In genomic region chr5:175534070-175534932, GRCh38 we compare ENCODE assay signal across 7 cellular contexts. TPM values are rescaled to one million over a fixed set of nuclear protein-coding genes. Genes with fewer than 3 reads are reported as not detected.
DNase-seq lines count a peak whose midpoint lies in the region; ATAC-seq and TF ChIP-seq lines count a peak whose summit lies in the region.

No MANE protein-coding gene starts in this region.

- H3K27me3 ChIP-seq in ascending aorta (no peaks in the 10 kb centered on the region), hepatocyte (no peaks in the 10 kb centered on the region), gastrocnemius medialis (no peaks in the 10 kb centered on the region)

- 6% methylated on average over 32 of the region's 32 CpGs for WGBS in hepatocyte (ENCODE audit: low lambda C conversion rate, missing lambda C conversion rate)

- peak overlapping the region; percentile 72 for H3K4me2 ChIP-seq in hepatocyte

- TF ChIP-seq CTCF in ascending aorta (IDR thresholded peaks at IDR 0.05) = peak; percentile 89 to 98 (median 97)
- TF ChIP-seq CTCF in hepatocyte (IDR thresholded peaks at IDR 0.05; ENCODE audit: poor library complexity) = peak; percentile 100
- peak; percentile 83 to 95 (median 87) for TF ChIP-seq CTCF in gastrocnemius medialis (IDR thresholded peaks at IDR 0.05 in 4 of 5, conservative IDR thresholded peaks at IDR 0.05 in 1 of 5)

- no peaks in the 10 kb centered on the region for H3K9me2 ChIP-seq in hepatocyte (replicated peaks; ENCODE audit: insufficient read depth)

- in situ Hi-C loops in gastrocnemius medialis (cut with MboI; ENCODE audit: low sequenced_read_pairs in 4 of 4) = loop anchor here in 3 of 4 donors (10.0 kb wide), 1 partner anchor 180 kb away; no protein-coding TSS in a partner anchor

- H3K4me1 ChIP-seq in ascending aorta = no peaks in the 10 kb centered on the region
- no peaks in the 10 kb centered on the region for H3K4me1 ChIP-seq in hepatocyte (ENCODE audit: insufficient read depth)
- no peaks in the 10 kb centered on the region for H3K4me1 ChIP-seq in gastrocnemius medialis

- DNase-seq in NCI-H2029 (lab: John Stamatoyannopoulos, UW) (peak; percentile 70), T-helper 22 cell (ENCODE audit: low read depth) (peak; percentile 54), ascending aorta (ENCODE audit: low spot score in 2 of 2) (peak; percentile 20 to 83), hepatocyte (ENCODE audit: low spot score) (peak; percentile 94), gastrocnemius medialis (peak; percentile 47 to 52)

- H3K27ac ChIP-seq in ascending aorta = no peak overlapping the region
- H3K27ac ChIP-seq in hepatocyte = no peak overlapping the region
- H3K27ac ChIP-seq in gastrocnemius medialis = no peak overlapping the region

- no peaks in the 10 kb centered on the region for H3K9me3 ChIP-seq in ascending aorta
- H3K9me3 ChIP-seq in hepatocyte (ENCODE audit: low read depth) = no peaks in the 10 kb centered on the region
- H3K9me3 ChIP-seq in gastrocnemius medialis = no peaks in the 10 kb centered on the region

- no peak overlapping the region for H2AFZ ChIP-seq in hepatocyte

- H3K4me3 ChIP-seq in ascending aorta = no peak overlapping the region
- H3K4me3 ChIP-seq in hepatocyte = no peak overlapping the region
- no peak overlapping the region for H3K4me3 ChIP-seq in gastrocnemius medialis

- H3K36me3 ChIP-seq in ascending aorta = no peaks in the 10 kb centered on the region
- H3K36me3 ChIP-seq in hepatocyte (replicated peaks; ENCODE audit: insufficient read depth, low read depth) = no peaks in the 10 kb centered on the region
- H3K36me3 ChIP-seq in gastrocnemius medialis = no peaks in the 10 kb centered on the region

- peak; percentile 89 for ATAC-seq in GM18505 (IDR thresholded peaks at IDR 0.05; ENCODE audit: unreplicated experiment)
- ATAC-seq in HG02943 (IDR thresholded peaks at IDR 0.05; ENCODE audit: low read depth, unreplicated experiment) = peak; percentile 81
- peak; percentile 47 to 81 for ATAC-seq in gastrocnemius medialis

- no peaks in the 10 kb centered on the region for H4K20me1 ChIP-seq in hepatocyte (ENCODE audit: insufficient read depth, poor library complexity, severe bottlenecking)

- no peaks in the 10 kb centered on the region for H3K79me2 ChIP-seq in hepatocyte

- TF ChIP-seq POLR2A in GM18505 (IDR thresholded peaks at IDR 0.05; ENCODE audit: borderline replicate concordance, extremely low read depth, insufficient read depth, insufficient read length) (no peak), gastrocnemius medialis (IDR thresholded peaks at IDR 0.05) (no peak)

- intact Hi-C loops in ascending aorta (cut with DNase I) = loop anchor here (2.0 kb wide), 1 partner anchor 184 kb away; no protein-coding TSS in a partner anchor
- intact Hi-C loops in gastrocnemius medialis (cut with DNase I; ENCODE audit: low total_unique reads) = loop anchor here (2.0 kb wide), 1 partner anchor 184 kb away; no protein-coding TSS in a partner anchor

RNA-seq across cellular contexts. Expression of gene SFXN1, which starts 55.9 kb away (rescaled TPM):
- 47.5 TPM for total RNA-seq in ascending aorta
- total RNA-seq in hepatocyte = 82.4 and 110 TPM in 2 replicates
- polyA plus RNA-seq in hepatocyte = 57.0 and 60.0 TPM in 2 replicates
- total RNA-seq in gastrocnemius medialis = 10 to 100 TPM in 3 of 4 donors, 1 to 10 TPM in 1; 5.8 to 16.7 (median 13.1) TPM
